Comparison of ENCODE assay signal across 1 cellular context in the genomic region with DNA sequence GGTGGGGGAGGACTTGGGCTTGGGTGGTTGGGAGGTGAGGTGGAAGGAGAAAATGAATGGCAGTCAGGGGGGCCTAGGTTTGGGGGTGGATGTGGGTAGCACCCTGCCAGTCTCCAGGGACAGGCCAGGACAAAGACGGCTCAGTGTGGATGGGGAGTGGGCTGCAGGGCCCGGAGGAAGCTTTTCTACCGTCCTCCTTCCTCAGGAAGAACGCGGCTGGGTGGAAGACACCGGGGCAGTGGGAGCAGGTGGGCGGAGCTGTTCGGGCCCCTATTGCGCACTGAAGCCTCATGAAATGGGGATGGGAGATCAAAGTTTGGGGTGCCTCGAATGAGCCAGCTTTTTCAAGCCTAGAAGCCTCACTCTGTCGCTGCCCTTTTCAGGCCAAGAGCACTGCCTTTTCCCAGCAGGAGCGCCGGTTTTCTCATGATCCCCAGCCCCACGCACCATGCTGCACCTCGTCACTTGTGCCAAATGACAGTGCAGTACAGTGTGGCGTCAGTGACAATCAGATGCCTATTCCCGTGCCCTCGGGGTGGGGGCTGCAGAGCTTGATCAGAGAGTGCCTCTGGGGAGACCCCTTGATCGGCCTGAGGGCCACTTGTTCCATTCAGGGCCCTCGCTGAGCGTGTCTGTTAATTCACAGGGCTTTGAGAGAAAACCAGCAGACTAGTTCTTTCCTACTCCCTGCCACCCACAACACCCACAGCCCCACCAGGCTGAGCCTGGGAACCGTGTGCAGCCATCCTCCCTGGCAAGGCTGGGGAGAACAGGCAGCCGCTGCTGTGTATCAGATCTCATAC.
A peak's percentile ranks its signal among the peaks of the same experiment; 100 is the strongest.
TF ChIP-seq lines count a peak whose summit lies in the region.

No MANE protein-coding gene starts in this region.

TF ChIP-seq in GM12878, 131 proteins besides CTCF, POLR2A, EP300 and RAD21:
- 0 out of 4 replicates have a peak, but pooled peaks of 1 of the 2 experiments have one; percentile 5 for TF ChIP-seq BHLHE40 (IDR thresholded peaks at IDR 0.05; ENCODE audit: borderline replicate concordance in 1 of 2, low read depth in 2 of 2, low read length in 1 of 2)
- peak; percentile 24; the same call in 1 of the 2 replicates for TF ChIP-seq IKZF1 (conservative IDR thresholded peaks at IDR 0.05)
- no peak for TF ChIP-seq ATF3 (IDR thresholded peaks at IDR 0.05; ENCODE audit: borderline replicate concordance, extremely low read depth, low read depth, low read length)
- TF ChIP-seq MEF2B (IDR thresholded peaks at IDR 0.05; ENCODE audit: partially characterized antibody, poor library complexity, severe bottlenecking) = peak; percentile 40
- no peak; a peak in 1 of 4 replicates for TF ChIP-seq CEBPB (IDR thresholded peaks at IDR 0.05; ENCODE audit: borderline replicate concordance in 1 of 2, low read depth in 2 of 2, low read length in 2 of 2)
- TF ChIP-seq DPF2 (IDR thresholded peaks at IDR 0.05) = peak; percentile 13; the same call in 1 of the 2 replicates
- TF ChIP-seq, protein P1, sequence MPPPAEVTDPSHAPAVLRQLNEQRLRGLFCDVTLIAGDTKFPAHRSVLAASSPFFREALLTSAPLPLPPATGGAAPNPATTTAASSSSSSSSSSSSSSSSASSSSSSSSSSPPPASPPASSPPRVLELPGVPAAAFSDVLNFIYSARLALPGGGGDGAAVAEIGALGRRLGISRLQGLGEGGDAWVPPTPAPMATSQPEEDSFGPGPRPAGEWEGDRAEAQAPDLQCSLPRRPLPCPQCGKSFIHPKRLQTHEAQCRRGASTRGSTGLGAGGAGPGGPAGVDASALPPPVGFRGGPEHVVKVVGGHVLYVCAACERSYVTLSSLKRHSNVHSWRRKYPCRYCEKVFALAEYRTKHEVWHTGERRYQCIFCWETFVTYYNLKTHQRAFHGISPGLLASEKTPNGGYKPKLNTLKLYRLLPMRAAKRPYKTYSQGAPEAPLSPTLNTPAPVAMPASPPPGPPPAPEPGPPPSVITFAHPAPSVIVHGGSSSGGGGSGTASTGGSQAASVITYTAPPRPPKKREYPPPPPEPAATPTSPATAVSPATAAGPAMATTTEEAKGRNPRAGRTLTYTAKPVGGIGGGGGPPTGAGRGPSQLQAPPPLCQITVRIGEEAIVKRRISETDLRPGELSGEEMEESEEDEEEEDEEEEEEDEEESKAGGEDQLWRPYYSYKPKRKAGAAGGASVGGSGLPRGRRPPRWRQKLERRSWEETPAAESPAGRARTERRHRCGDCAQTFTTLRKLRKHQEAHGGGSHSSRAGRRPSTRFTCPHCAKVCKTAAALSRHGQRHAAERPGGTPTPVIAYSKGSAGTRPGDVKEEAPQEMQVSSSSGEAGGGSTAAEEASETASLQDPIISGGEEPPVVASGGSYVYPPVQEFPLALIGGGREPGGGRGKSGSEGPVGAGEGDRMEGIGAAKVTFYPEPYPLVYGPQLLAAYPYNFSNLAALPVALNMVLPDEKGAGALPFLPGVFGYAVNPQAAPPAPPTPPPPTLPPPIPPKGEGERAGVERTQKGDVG (CRISPR knock-in tag; IDR thresholded peaks at IDR 0.05) = no peak
- no peak for TF ChIP-seq RAD51 (IDR thresholded peaks at IDR 0.05)
- TF ChIP-seq CREM (IDR thresholded peaks at IDR 0.05; ENCODE audit: low read depth) = no peak
- TF ChIP-seq NKRF (conservative IDR thresholded peaks at IDR 0.05) = 0 out of 2 replicates have a peak, but pooled peaks have one; percentile 49
- TF ChIP-seq, protein P2, sequence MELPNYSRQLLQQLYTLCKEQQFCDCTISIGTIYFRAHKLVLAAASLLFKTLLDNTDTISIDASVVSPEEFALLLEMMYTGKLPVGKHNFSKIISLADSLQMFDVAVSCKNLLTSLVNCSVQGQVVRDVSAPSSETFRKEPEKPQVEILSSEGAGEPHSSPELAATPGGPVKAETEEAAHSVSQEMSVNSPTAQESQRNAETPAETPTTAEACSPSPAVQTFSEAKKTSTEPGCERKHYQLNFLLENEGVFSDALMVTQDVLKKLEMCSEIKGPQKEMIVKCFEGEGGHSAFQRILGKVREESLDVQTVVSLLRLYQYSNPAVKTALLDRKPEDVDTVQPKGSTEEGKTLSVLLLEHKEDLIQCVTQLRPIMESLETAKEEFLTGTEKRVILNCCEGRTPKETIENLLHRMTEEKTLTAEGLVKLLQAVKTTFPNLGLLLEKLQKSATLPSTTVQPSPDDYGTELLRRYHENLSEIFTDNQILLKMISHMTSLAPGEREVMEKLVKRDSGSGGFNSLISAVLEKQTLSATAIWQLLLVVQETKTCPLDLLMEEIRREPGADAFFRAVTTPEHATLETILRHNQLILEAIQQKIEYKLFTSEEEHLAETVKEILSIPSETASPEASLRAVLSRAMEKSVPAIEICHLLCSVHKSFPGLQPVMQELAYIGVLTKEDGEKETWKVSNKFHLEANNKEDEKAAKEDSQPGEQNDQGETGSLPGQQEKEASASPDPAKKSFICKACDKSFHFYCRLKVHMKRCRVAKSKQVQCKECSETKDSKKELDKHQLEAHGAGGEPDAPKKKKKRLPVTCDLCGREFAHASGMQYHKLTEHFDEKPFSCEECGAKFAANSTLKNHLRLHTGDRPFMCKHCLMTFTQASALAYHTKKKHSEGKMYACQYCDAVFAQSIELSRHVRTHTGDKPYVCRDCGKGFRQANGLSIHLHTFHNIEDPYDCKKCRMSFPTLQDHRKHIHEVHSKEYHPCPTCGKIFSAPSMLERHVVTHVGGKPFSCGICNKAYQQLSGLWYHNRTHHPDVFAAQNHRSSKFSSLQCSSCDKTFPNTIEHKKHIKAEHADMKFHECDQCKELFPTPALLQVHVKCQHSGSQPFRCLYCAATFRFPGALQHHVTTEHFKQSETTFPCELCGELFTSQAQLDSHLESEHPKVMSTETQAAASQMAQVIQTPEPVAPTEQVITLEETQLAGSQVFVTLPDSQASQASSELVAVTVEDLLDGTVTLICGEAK (IDR thresholded peaks at IDR 0.05; ENCODE audit: borderline replicate concordance) = no peak
- no peak for TF ChIP-seq SKIL (IDR thresholded peaks at IDR 0.05; ENCODE audit: low read depth, poor library complexity, severe bottlenecking)
- TF ChIP-seq BCL3 (IDR thresholded peaks at IDR 0.05; ENCODE audit: borderline replicate concordance, insufficient read depth, low read depth, low read length, poor library complexity, severe bottlenecking) = no peak
- 0 out of 2 replicates have a peak, but pooled peaks have one; percentile 1 for TF ChIP-seq CREB1 (IDR thresholded peaks at IDR 0.05; ENCODE audit: low read depth)
- TF ChIP-seq TARDBP (IDR thresholded peaks at IDR 0.05; ENCODE audit: borderline replicate concordance) = no peak
- no peak for TF ChIP-seq STAT3 (IDR thresholded peaks at IDR 0.05; ENCODE audit: low read depth, low read length)
- peak; percentile 21; the same call in 1 of the 2 replicates for TF ChIP-seq PKNOX1 (IDR thresholded peaks at IDR 0.05)
- no peak for TF ChIP-seq ZNF274 (IDR thresholded peaks at IDR 0.05; ENCODE audit: insufficient read depth, insufficient read length)
- TF ChIP-seq BMI1 (IDR thresholded peaks at IDR 0.05; ENCODE audit: borderline replicate concordance) = no peak
